Comparison of ENCODE assay signal across 1 cellular context in genomic region chr11:65854871-65855837, GRCh38.
TF ChIP-seq lines count a peak whose summit lies in the region.

No MANE protein-coding gene starts in this region.

TF ChIP-seq in HCT116, 20 proteins besides CTCF, POLR2A, EP300 and RAD21 (continued from another document):
- TF ChIP-seq, protein P1, sequence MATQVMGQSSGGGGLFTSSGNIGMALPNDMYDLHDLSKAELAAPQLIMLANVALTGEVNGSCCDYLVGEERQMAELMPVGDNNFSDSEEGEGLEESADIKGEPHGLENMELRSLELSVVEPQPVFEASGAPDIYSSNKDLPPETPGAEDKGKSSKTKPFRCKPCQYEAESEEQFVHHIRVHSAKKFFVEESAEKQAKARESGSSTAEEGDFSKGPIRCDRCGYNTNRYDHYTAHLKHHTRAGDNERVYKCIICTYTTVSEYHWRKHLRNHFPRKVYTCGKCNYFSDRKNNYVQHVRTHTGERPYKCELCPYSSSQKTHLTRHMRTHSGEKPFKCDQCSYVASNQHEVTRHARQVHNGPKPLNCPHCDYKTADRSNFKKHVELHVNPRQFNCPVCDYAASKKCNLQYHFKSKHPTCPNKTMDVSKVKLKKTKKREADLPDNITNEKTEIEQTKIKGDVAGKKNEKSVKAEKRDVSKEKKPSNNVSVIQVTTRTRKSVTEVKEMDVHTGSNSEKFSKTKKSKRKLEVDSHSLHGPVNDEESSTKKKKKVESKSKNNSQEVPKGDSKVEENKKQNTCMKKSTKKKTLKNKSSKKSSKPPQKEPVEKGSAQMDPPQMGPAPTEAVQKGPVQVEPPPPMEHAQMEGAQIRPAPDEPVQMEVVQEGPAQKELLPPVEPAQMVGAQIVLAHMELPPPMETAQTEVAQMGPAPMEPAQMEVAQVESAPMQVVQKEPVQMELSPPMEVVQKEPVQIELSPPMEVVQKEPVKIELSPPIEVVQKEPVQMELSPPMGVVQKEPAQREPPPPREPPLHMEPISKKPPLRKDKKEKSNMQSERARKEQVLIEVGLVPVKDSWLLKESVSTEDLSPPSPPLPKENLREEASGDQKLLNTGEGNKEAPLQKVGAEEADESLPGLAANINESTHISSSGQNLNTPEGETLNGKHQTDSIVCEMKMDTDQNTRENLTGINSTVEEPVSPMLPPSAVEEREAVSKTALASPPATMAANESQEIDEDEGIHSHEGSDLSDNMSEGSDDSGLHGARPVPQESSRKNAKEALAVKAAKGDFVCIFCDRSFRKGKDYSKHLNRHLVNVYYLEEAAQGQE (IDR thresholded peaks at IDR 0.05; ENCODE audit: low read depth): no peak
- TF ChIP-seq ZNF274 (IDR thresholded peaks at IDR 0.05; ENCODE audit: low read depth, low read length) (no peak), ZFX (IDR thresholded peaks at IDR 0.05) (no peak), POLR2AphosphoS5 (IDR thresholded peaks at IDR 0.05; ENCODE audit: low read depth, low read length) (no peak; the same call in 1 of the 2 replicates), EZH2phosphoT487 (IDR thresholded peaks at IDR 0.05; ENCODE audit: borderline replicate concordance) (no peak), EZH2 (IDR thresholded peaks at IDR 0.05) (no peak), EGR1 (IDR thresholded peaks at IDR 0.05; ENCODE audit: low read depth) (no peak), YY1 (IDR thresholded peaks at IDR 0.05; ENCODE audit: extremely low read depth, insufficient replicate concordance, low read depth, low read length) (no peak), SIN3A (IDR thresholded peaks at IDR 0.05; ENCODE audit: low read depth) (no peak), JUND (IDR thresholded peaks at IDR 0.05) (no peak)
